In the genomic region with DNA sequence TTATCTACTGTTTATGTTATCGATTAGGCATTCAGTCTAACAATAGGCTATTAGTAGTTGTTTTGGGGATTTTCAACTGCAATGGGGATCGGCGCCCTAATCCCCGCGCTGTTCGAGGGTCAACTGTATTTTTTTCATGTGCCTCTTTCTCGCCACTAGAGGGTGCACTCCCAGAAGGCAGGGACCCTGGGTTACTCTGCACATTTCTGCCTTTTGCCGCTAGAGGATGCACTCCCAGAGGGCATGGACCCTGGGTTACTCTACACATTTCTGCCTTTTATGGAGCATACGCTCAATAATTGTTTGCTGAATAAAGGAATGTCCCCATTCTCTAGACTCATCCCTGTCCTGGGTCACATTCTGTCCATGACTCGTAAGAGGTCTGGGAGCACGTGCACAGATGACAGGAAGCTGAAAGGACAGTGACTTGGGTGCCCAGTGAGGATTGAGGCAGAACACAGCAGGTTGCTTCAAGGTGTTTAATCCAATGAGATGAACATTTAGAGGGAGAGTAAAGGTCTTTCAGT, we compare ENCODE assay signal across 8 cellular contexts. TPM values are rescaled to one million over a fixed set of nuclear protein-coding genes. Genes with fewer than 3 reads are reported as not detected.
DNase-seq lines count a peak whose midpoint lies in the region; ATAC-seq lines count a peak whose summit lies in the region.

No MANE protein-coding gene starts in this region.

- H3K18ac ChIP-seq in mesendoderm (ENCODE audit: low read length), result no peak overlapping the region

- no peak overlapping the region for H3K4me3 ChIP-seq in mesendoderm (ENCODE audit: low read length)

- H3K27me3 ChIP-seq in mesendoderm (ENCODE audit: insufficient read depth, low read length, poor library complexity), result no peaks in the 10 kb centered on the region

- no peak overlapping the region for H3K56ac ChIP-seq in mesendoderm (ENCODE audit: low read length)

- no peaks in the 10 kb centered on the region for H3K36me3 ChIP-seq in mesendoderm (ENCODE audit: control insufficient read depth, insufficient read depth, low read length)

- CTCF ChIA-PET in activated CD4-positive, alpha-beta memory T cell treated with anti-CD3 and anti-CD28 coated beads, Interleukin-2, amount 10 ng/mL, durations not matched to agents 7 days and 5 days (lab: Charles Lee), result interaction anchor here (0.7 to 6.0 kb wide), 23 partner anchors 9 to 277 kb away, joined by 3 to 94 read pairs (median 4); a partner anchor contains a TSS

- H3K4me2 ChIP-seq in mesendoderm (ENCODE audit: low read length), result no peak overlapping the region

- no peak overlapping the region for H3K27ac ChIP-seq in mesendoderm (ENCODE audit: low read depth, low read length)

- peaks cover 20% of the 10 kb centered on the region for H3K4me1 Mint-ChIP-seq in activated CD4-positive, alpha-beta memory T cell treated with anti-CD3 and anti-CD28 coated beads, Interleukin-2, amount 10 ng/mL, durations not matched to agents 7 days and 5 days

- H3K27ac Mint-ChIP-seq in activated CD4-positive, alpha-beta memory T cell treated with anti-CD3 and anti-CD28 coated beads, Interleukin-2, amount 10 ng/mL, durations not matched to agents 7 days and 5 days, result no peak overlapping the region

- no peaks in the 10 kb centered on the region for H3K79me2 ChIP-seq in mesendoderm (ENCODE audit: control insufficient read depth, insufficient read depth, low read length)

- H2BK5ac ChIP-seq in mesendoderm (ENCODE audit: low read length), result no peak overlapping the region

- H2AK5ac ChIP-seq in mesendoderm (ENCODE audit: low read length), result no peak overlapping the region

- H3K79me1 ChIP-seq in mesendoderm (ENCODE audit: low read length), result no peaks in the 10 kb centered on the region

- no peak overlapping the region for H3K4me3 Mint-ChIP-seq in activated CD4-positive, alpha-beta memory T cell treated with anti-CD3 and anti-CD28 coated beads, Interleukin-2, amount 10 ng/mL, durations not matched to agents 7 days and 5 days

- H4K5ac ChIP-seq in mesendoderm (ENCODE audit: low read length), result no peak overlapping the region

- no peak overlapping the region for H3K4ac ChIP-seq in mesendoderm (ENCODE audit: low read depth, low read length)

- peaks cover 46% of the 10 kb centered on the region for H3K27me3 Mint-ChIP-seq in activated CD4-positive, alpha-beta memory T cell treated with anti-CD3 and anti-CD28 coated beads, Interleukin-2, amount 10 ng/mL, durations not matched to agents 7 days and 5 days

- H2BK15ac ChIP-seq in mesendoderm (replicated peaks; ENCODE audit: low read depth), result no peak overlapping the region

- H3K36me3 Mint-ChIP-seq in activated CD4-positive, alpha-beta memory T cell treated with anti-CD3 and anti-CD28 coated beads, Interleukin-2, amount 10 ng/mL, durations not matched to agents 7 days and 5 days (ENCODE audit: low read depth), result peaks cover 3% of the 10 kb centered on the region

- no peak overlapping the region for H2BK120ac ChIP-seq in mesendoderm (ENCODE audit: low read depth, low read length)

- DNase-seq in EH (ENCODE audit: low read depth), result peak; percentile 81
- DNase-seq in NCI-H526 treated with DMSO at 0.1 percent for 48 hours (lab: John Stamatoyannopoulos, UW), result peak; percentile 40
- DNase-seq in activated CD4-positive, alpha-beta memory T cell treated with anti-CD3 and anti-CD28 coated beads, Interleukin-2, amount 10 ng/mL, durations not matched to agents 7 days and 5 days, result peak; percentile 70
- peak; percentile 54 for DNase-seq in effector CD4-positive, alpha-beta T cell
- DNase-seq in mesendoderm, result peak; percentile 85
- peak; percentile 9 to 49 for DNase-seq in stimulated activated CD8-positive, alpha-beta memory T cell treated with anti-CD3 and anti-CD28 coated beads, Interleukin-7, amount 100 ng/mL, for 1 hour (ENCODE audit: low read depth in 2 of 2)

- no peak overlapping the region for H3K23ac ChIP-seq in mesendoderm (ENCODE audit: low read length)

- WGBS in mesendoderm (ENCODE audit: extremely low coverage, insufficient coverage, low lambda C conversion rate), result no CpG with 5 or more reads among the region's 11 CpGs

- POLR2A ChIA-PET in activated CD4-positive, alpha-beta memory T cell treated with anti-CD3 and anti-CD28 coated beads, Interleukin-2, amount 10 ng/mL, durations not matched to agents 7 days and 5 days (lab: Charles Lee), result no interaction called here

- H3K4me1 ChIP-seq in mesendoderm (ENCODE audit: control insufficient read depth, low read depth, low read length), result no peaks in the 10 kb centered on the region

- no peak overlapping the region for H4K8ac ChIP-seq in mesendoderm (ENCODE audit: low read depth, low read length)

- peaks cover 4% of the 10 kb centered on the region for H3K9me3 Mint-ChIP-seq in activated CD4-positive, alpha-beta memory T cell treated with anti-CD3 and anti-CD28 coated beads, Interleukin-2, amount 10 ng/mL, durations not matched to agents 7 days and 5 days

- ATAC-seq in HG03354 (IDR thresholded peaks at IDR 0.05; ENCODE audit: poor library complexity, severe bottlenecking, unreplicated experiment) (peak; percentile 56), HG02678 (IDR thresholded peaks at IDR 0.05; ENCODE audit: unreplicated experiment) (no peak)

- no peak overlapping the region for H3K9ac ChIP-seq in mesendoderm (ENCODE audit: low read length)

RNA-seq across cellular contexts. Expression of a gene that starts 27.9 kb away (rescaled TPM):
- 1 to 10 TPM; 7.4 to 8.1 TPM for total RNA-seq in activated CD4-positive, alpha-beta memory T cell treated with anti-CD3 and anti-CD28 coated beads, Interleukin-2, amount 10 ng/mL, durations not matched to agents 7 days and 5 days
- 9.1 TPM for polyA plus RNA-seq in mesendoderm (2013, experiment 1 of 2)
- polyA plus RNA-seq in mesendoderm (2013, experiment 2 of 2), result 8.9 TPM

RNA-seq across cellular contexts. Expression of a gene that starts 50.9 kb away (rescaled TPM):
- not detected for total RNA-seq in activated CD4-positive, alpha-beta memory T cell treated with anti-CD3 and anti-CD28 coated beads, Interleukin-2, amount 10 ng/mL, durations not matched to agents 7 days and 5 days
- not detected for polyA plus RNA-seq in mesendoderm (2013, experiment 1 of 2)
- polyA plus RNA-seq in mesendoderm (2013, experiment 2 of 2), result not detected

Comparison
In these comparisons a context has a peak if more than half of its experiments do, and no peak if none do; other contexts are left out.
1. DNase-seq: peak in every context shown above with its lines; median percentile 85 in mesendoderm; 81 in EH; 70 in activated CD4-positive, alpha-beta memory T cell treated with anti-CD3 and anti-CD28 coated beads, Interleukin-2, amount 10 ng/mL, durations not matched to agents 7 days and 5 days; 54 in effector CD4-positive, alpha-beta T cell; 40 in NCI-H526 treated with DMSO at 0.1 percent for 48 hours; 29 in stimulated activated CD8-positive, alpha-beta memory T cell treated with anti-CD3 and anti-CD28 coated beads, Interleukin-7, amount 100 ng/mL, for 1 hour.